Comparison of ENCODE assay signal across 17 cellular contexts in genomic region chr20:58630063-58630462, GRCh38. TPM values are rescaled to one million over a fixed set of nuclear protein-coding genes. Genes with fewer than 3 reads are reported as not detected.
DNase-seq lines count a peak whose midpoint lies in the region; ATAC-seq, FAIRE-seq and TF ChIP-seq lines count a peak whose summit lies in the region.
"Had no signal": no experiment of that assay in that cellular context is flagged by ENCODE, and none has a peak within 500 bp of the region (broad histone marks: within the 10 kb centered on the region; RNA-seq: fewer than 3 reads in every experiment).

No MANE protein-coding gene starts in this region.

- no peak for TF ChIP-seq CTCF in H1 (IDR thresholded peaks at IDR 0.05; ENCODE audit: control extremely low read depth in 1 of 3, insufficient read depth in 1 of 3, low read depth in 1 of 3, low read length in 3 of 3)
- TF ChIP-seq CTCF in osteocyte (IDR thresholded peaks at IDR 0.05) = no peak

- no peak overlapping the region for H3K23ac ChIP-seq in H1 (ENCODE audit: insufficient read length)

- H3K27ac Mint-ChIP-seq in osteocyte (ENCODE audit: unreplicated experiment) = peak overlapping the region; percentile 10
- H3K27ac Mint-ChIP-seq: CD4-positive, alpha-beta memory T cell; natural killer cell; stimulated activated naive CD8-positive, alpha-beta T cell treated with anti-CD3 and anti-CD28 coated beads, Interleukin-15, Interleukin-2, amounts not matched to agents 100 ng/mL and 50 ng/mL, for 24 hours had no signal

- TF ChIP-seq POLR2A in H1 (IDR thresholded peaks at IDR 0.05; ENCODE audit: control extremely low read depth in 1 of 2, low read depth in 2 of 2, low read length in 2 of 2) = no peak

- H3K4me2 ChIP-seq in H1 (ENCODE audit: insufficient read depth in 1 of 2, low read depth in 2 of 2, low read length in 2 of 2) = no peak overlapping the region

- H2BK12ac ChIP-seq in H1 (ENCODE audit: low read depth, low read length) = no peak overlapping the region

- no peak overlapping the region for H2AFZ ChIP-seq in H1 (ENCODE audit: low read length)

- H2BK5ac ChIP-seq in H1 (ENCODE audit: low read depth, low read length) = no peak overlapping the region

- H3K9me3 Mint-ChIP-seq in osteocyte (ENCODE audit: unreplicated experiment) = peaks cover 6% of the 10 kb centered on the region
- H3K9me3 Mint-ChIP-seq: CD4-positive, alpha-beta memory T cell; natural killer cell had no signal

- no peak overlapping the region for H2BK120ac ChIP-seq in H1 (replicated peaks; ENCODE audit: low read depth, low read length)

- no peak for FAIRE-seq in H1 (lab: Jason Lieb, UNC)

- no peak overlapping the region for H3K56ac ChIP-seq in H1 (replicated peaks; ENCODE audit: insufficient read length, low read depth, low read length)

- H3K4me3 Mint-ChIP-seq in osteocyte (ENCODE audit: unreplicated experiment) = no peak overlapping the region
- H3K4me3 Mint-ChIP-seq: CD4-positive, alpha-beta memory T cell; natural killer cell; stimulated activated naive CD8-positive, alpha-beta T cell treated with anti-CD3 and anti-CD28 coated beads, Interleukin-15, Interleukin-2, amounts not matched to agents 100 ng/mL and 50 ng/mL, for 24 hours had no signal

- no peaks in the 10 kb centered on the region for H3K36me3 ChIP-seq in H1 (ENCODE audit: control insufficient read depth in 2 of 4, insufficient read depth in 4 of 4, low read length in 3 of 4)
- H3K36me3 ChIP-seq: right atrium auricular region had no signal

- no peaks in the 10 kb centered on the region for H3K27me3 Mint-ChIP-seq in osteocyte (ENCODE audit: unreplicated experiment)
- H3K27me3 Mint-ChIP-seq: stimulated activated naive CD8-positive, alpha-beta T cell treated with anti-CD3 and anti-CD28 coated beads, Interleukin-15, Interleukin-2, amounts not matched to agents 100 ng/mL and 50 ng/mL, for 24 hours had no signal

- 0 out of 7 replicates have a peak, but pooled peaks cover 0 to 2% (median 0%) of the 10 kb centered on the region in 4 experiments for H3K27me3 ChIP-seq in H1 (replicated peaks in 1 of 4; ENCODE audit: control insufficient read depth in 3 of 4, extremely low read depth in 1 of 4, insufficient read depth in 3 of 4, low read length in 3 of 4)
- H3K27me3 ChIP-seq: right atrium auricular region had no signal

- H4K8ac ChIP-seq in H1 (ENCODE audit: extremely low read depth, insufficient read depth, low read length) = no peak overlapping the region

- no peaks in the 10 kb centered on the region for H3K23me2 ChIP-seq in H1 (ENCODE audit: low read depth, low read length)

- no peaks in the 10 kb centered on the region for H3K79me2 ChIP-seq in H1 (ENCODE audit: control insufficient read depth in 1 of 2, insufficient read depth in 2 of 2, low read length in 2 of 2)

- no peak overlapping the region for H3K4me3 ChIP-seq in H1 (ENCODE audit: extremely low read depth in 1 of 4, insufficient read depth in 2 of 4, low read depth in 3 of 4, low read length in 4 of 4)
- H3K4me3 ChIP-seq: right atrium auricular region had no signal

- no peaks in the 10 kb centered on the region for H4K20me1 ChIP-seq in H1 (replicated peaks in 1 of 2; ENCODE audit: control insufficient read depth in 1 of 2, insufficient read depth in 2 of 2, low read length in 2 of 2)

- H3K36me3 Mint-ChIP-seq in osteocyte (ENCODE audit: unreplicated experiment) = no peaks in the 10 kb centered on the region
- H3K36me3 Mint-ChIP-seq: CD4-positive, alpha-beta memory T cell; natural killer cell had no signal

- 0 out of 2 replicates have a peak overlapping the region, but pooled peaks have one; percentile 48 for H2AK5ac ChIP-seq in H1 (ENCODE audit: low read depth, low read length)

- H3K9me3 ChIP-seq in H1 (ENCODE audit: insufficient read depth in 2 of 2, low read depth in 1 of 2, low read length in 1 of 2) = no peaks in the 10 kb centered on the region
- H3K9me3 ChIP-seq: right atrium auricular region had no signal

- H3K14ac ChIP-seq in H1 (ENCODE audit: insufficient read length) = no peak overlapping the region

- TF ChIP-seq EP300 in H1 (IDR thresholded peaks at IDR 0.05; ENCODE audit: borderline replicate concordance in 1 of 2, low read depth in 2 of 2, low read length in 2 of 2) = no peak

- no peak overlapping the region for H2BK15ac ChIP-seq in H1 (ENCODE audit: low read length)

- POLR2A ChIA-PET in H1 (lab: Charles Lee; ENCODE audit: partially characterized antibody) = interaction anchor here (1.4 to 1.5 kb wide), 2 partner anchors 9 to 217 kb away, joined by 3 to 5 read pairs; no protein-coding TSS in a partner anchor

- no peak overlapping the region for H3K27ac ChIP-seq in H1 (ENCODE audit: low read depth, low read length)
- H3K27ac ChIP-seq: right atrium auricular region had no signal

- peaks cover 0 to 2% (median 0%) of the 10 kb centered on the region in 4 experiments; a peak in 1 of 7 replicates for H3K4me1 ChIP-seq in H1 (replicated peaks in 1 of 4; ENCODE audit: control insufficient read depth in 3 of 4, insufficient read depth in 4 of 4, low read length in 3 of 4)
- H3K4me1 ChIP-seq: right atrium auricular region had no signal

- H4K5ac ChIP-seq in H1 (ENCODE audit: insufficient read length, low read depth, low read length) = no peak overlapping the region

- peaks cover 27% of the 10 kb centered on the region for H3K4me1 Mint-ChIP-seq in osteocyte (ENCODE audit: unreplicated experiment)

- no peak overlapping the region for H2BK20ac ChIP-seq in H1 (ENCODE audit: low read length)

- DNase-seq in ELR (ENCODE audit: low read depth) (peak; percentile 92), RKO (ENCODE audit: low spot score) (peak; percentile 59), H1 (ENCODE audit: low read depth in 1 of 2, low spot score in 2 of 2) (no peak), osteocyte (ENCODE audit: extremely low spot score, unreplicated experiment) (no peak), islet precursor cell (no peak), KG1 (lab: John Stamatoyannopoulos, UW) (no peak), OCI-M2 (lab: John Stamatoyannopoulos, UW; ENCODE audit: unreplicated experiment) (no peak)
- DNase-seq: activated CD4-positive, CD25-positive, alpha-beta regulatory T cell; CD4-positive, alpha-beta memory T cell; glutamatergic neuron; natural killer cell; NCI-H1436 treated with DMSO at 0.1 percent for 48 hours; NCI-H526 treated with DMSO at 0.1 percent for 48 hours; SHP77 treated with DMSO at 0.1 percent for 48 hours had no signal

- 80% methylated on average over 4 of the region's 4 CpGs; no CpG with 5 or more reads in 1 of the 2 experiments for WGBS in H1 (ENCODE audit: extremely low coverage in 1 of 2, insufficient coverage in 1 of 2, insufficient read length in 1 of 2, insufficient replicate concordance in 2 of 2, low coverage in 1 of 2, low lambda C conversion rate in 2 of 2, missing lambda C conversion rate in 1 of 2), 2 experiments

- no peaks in the 10 kb centered on the region for H3K79me1 ChIP-seq in H1 (ENCODE audit: low read depth, low read length)

- H4K91ac ChIP-seq in H1 (replicated peaks; ENCODE audit: insufficient read length, low read length) = no peak overlapping the region

- H3K18ac ChIP-seq in H1 (ENCODE audit: extremely low read depth, low read length) = no peak overlapping the region

- no peak overlapping the region for H3K9ac ChIP-seq in H1 (replicated peaks in 1 of 4; ENCODE audit: extremely low read depth in 1 of 4, low read depth in 3 of 4, low read length in 3 of 4)

- no peak for TF ChIP-seq RAD21 in H1 (IDR thresholded peaks at IDR 0.05 in 1 of 2, conservative IDR thresholded peaks at IDR 0.05 in 1 of 2; ENCODE audit: low read depth in 2 of 2, low read length in 2 of 2)

- no peak overlapping the region for H3K4ac ChIP-seq in H1 (replicated peaks; ENCODE audit: insufficient read length, low read depth, low read length)

- ATAC-seq in GM18873 (IDR thresholded peaks at IDR 0.05; ENCODE audit: low FRiP score, unreplicated experiment) = no peak
- ATAC-seq: natural killer cell had no signal

- CTCF ChIA-PET in H1 (lab: Charles Lee; ENCODE audit: partially characterized antibody) = interaction anchor here (0.6 to 7.1 kb wide), 4 partner anchors 9 to 601 kb away, joined by 3 to 21 read pairs (median 10); no protein-coding TSS in a partner anchor

TF ChIP-seq in H1, 55 proteins besides CTCF, POLR2A, EP300 and RAD21 (continues in another document):
- TF ChIP-seq POLR2AphosphoS5 (IDR thresholded peaks at IDR 0.05; ENCODE audit: low read depth, low read length) (no peak), CBX8 (IDR thresholded peaks at IDR 0.05; ENCODE audit: borderline replicate concordance, low read depth, low read length) (no peak), RNF2 (IDR thresholded peaks at IDR 0.05; ENCODE audit: borderline replicate concordance, low read depth, low read length, missing control alignments, poor library complexity, severe bottlenecking) (no peak), EZH2 (IDR thresholded peaks at IDR 0.05; ENCODE audit: low read depth, low read length, severe bottlenecking) (no peak), RBBP5 (IDR thresholded peaks at IDR 0.05; ENCODE audit: borderline replicate concordance, low read depth, low read length) (no peak), BCL11A (IDR thresholded peaks at IDR 0.05; ENCODE audit: low read depth in 2 of 2, low read length in 2 of 2) (no peak), YY1 (IDR thresholded peaks at IDR 0.05; ENCODE audit: low read depth, low read length) (no peak), BACH1 (IDR thresholded peaks at IDR 0.05; ENCODE audit: low read length) (no peak), PHF8 (conservative IDR thresholded peaks at IDR 0.05; ENCODE audit: low read depth, low read length) (no peak), SIRT6 (IDR thresholded peaks at IDR 0.05; ENCODE audit: low read length) (no peak), MAFK (IDR thresholded peaks at IDR 0.05; ENCODE audit: low read depth, low read length) (no peak), CHD2 (IDR thresholded peaks at IDR 0.05; ENCODE audit: low read length) (no peak), USF2 (IDR thresholded peaks at IDR 0.05; ENCODE audit: low read length) (no peak)

RNA-seq across cellular contexts. Expression of gene STX16, which starts 21.0 kb away (rescaled TPM):
- 61.6 and 64.4 TPM in 2 replicates for total RNA-seq in H1 (2021; fragmentation: NEBNext Ultra II Directional; extraction: Animal tissue kit (Norgen Biotek cat#: 25700))
- polyA plus RNA-seq in H1 (2011; rRNA removed) = 45.2 and 45.3 TPM in 2 replicates
- polyA plus RNA-seq in H1 (2011; cell fraction: cytosol; rRNA removed) = 87.2 TPM
- polyA plus RNA-seq in H1 (2011; cell fraction: nucleus; rRNA removed) = 65.1 TPM
- 67.7 to 88.0 TPM (median 78.0 TPM) in 4 replicates for polyA plus RNA-seq in H1 (2012, experiment 1 of 2)
- 9.0 TPM for polyA plus RNA-seq in H1 (2012, experiment 2 of 2)
- 60.8 TPM for polyA plus RNA-seq in H1 (2013, experiment 1 of 2)
- 50.5 TPM for polyA plus RNA-seq in H1 (2013, experiment 2 of 2)
- 45.0 and 48.5 TPM in 2 replicates for polyA minus RNA-seq in H1 (2011; rRNA and poly(A)+ RNA removed)
- polyA minus RNA-seq in H1 (2011; cell fraction: cytosol; rRNA and poly(A)+ RNA removed) = 32.7 TPM
- 46.7 TPM for polyA minus RNA-seq in H1 (2011; cell fraction: nucleus; rRNA and poly(A)+ RNA removed)
- total RNA-seq in osteocyte = 66.9 and 67.0 TPM in 2 replicates

Comparison
In these comparisons a context has a peak if more than half of its experiments do, and no peak if none do; other contexts are left out.
1. DNase-seq: peak in ELR (single experiment) and RKO (single experiment); none in H1 (0 of 2), osteocyte (single experiment), islet precursor cell (single experiment), KG1 (single experiment) and OCI-M2 (single experiment).